Comparison of ENCODE assay signal across 27 cellular contexts in the genomic region with DNA sequence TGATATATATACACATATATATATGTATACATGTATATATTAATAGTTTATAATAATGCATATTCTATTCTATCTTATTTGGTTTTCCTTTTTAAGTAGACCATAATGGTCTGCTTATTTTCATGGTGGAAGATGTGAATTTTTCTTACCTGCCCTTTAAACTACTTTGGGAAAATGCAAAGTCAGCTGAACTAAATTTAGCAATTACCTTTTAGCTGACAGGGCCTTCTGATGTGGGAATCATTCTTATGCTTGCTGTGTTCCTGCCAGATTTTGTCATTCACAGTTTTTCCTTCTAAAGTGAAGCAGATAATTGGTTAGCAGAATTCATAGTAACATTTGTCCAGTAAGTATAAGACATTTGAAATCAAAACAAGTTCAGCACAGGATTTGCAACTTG.
"Had no signal": no experiment of that assay in that cellular context is flagged by ENCODE, and none has a peak within 500 bp of the region (broad histone marks: within the 10 kb centered on the region; RNA-seq: fewer than 3 reads in every experiment).

No MANE protein-coding gene starts in this region.

- H3K4me3 ChIP-seq: Peyer's patch had no signal

- H3K27ac Mint-ChIP-seq: activated CD4-positive, alpha-beta T cell treated with anti-CD3 and anti-CD28 coated beads, Interleukin-2, amount 10 ng/mL, durations not matched to agents 24 days and 14 days; activated naive CD4-positive, alpha-beta T cell treated with anti-CD3 and anti-CD28 coated beads for 36 hours; activated naive CD4-positive, alpha-beta T cell treated with anti-CD3 and anti-CD28 coated beads, Interleukin-2, amount 50 U/mL, for 72 hours; activated T-helper 2 cell treated with anti-CD3 and anti-CD28 coated beads, Interferon-gamma antibody, Interleukin-2, Interleukin-4, amounts not matched to agents 10 μg/mL and 5 μg/mL and 100 μg/mL, durations not matched to agents 14 hours and 24 hours and 36 hours had no signal

- H3K4me1 ChIP-seq: Peyer's patch had no signal

- H3K27me3 ChIP-seq: brain microvascular endothelial cell, Peyer's patch had no signal

- H3K27ac ChIP-seq: brain microvascular endothelial cell, Peyer's patch, WERI-Rb-1 had no signal

- DNase-seq: activated CD4-positive, alpha-beta T cell treated with anti-CD3 and anti-CD28 coated beads for 1 hour; activated CD4-positive, alpha-beta T cell treated with anti-CD3 and anti-CD28 coated beads, Interleukin-2, amount 10 ng/mL, durations not matched to agents 24 days and 14 days; activated CD4-positive, alpha-beta T cell treated with anti-CD3 and anti-CD28 coated beads, Interleukin-2, amount 50 U/mL, for 4 hours; activated CD4-positive, CD25-positive, alpha-beta regulatory T cell; activated gamma-delta T cell; activated naive CD4-positive, alpha-beta T cell treated with anti-CD3 and anti-CD28 coated beads for 36 hours; activated T-cell treated with anti-CD3 and anti-CD28 coated beads, Interleukin-2, amount 50 U/mL, for 1 hour; amniotic stem cell; aorta; brain microvascular endothelial cell; central memory CD4-positive, alpha-beta T cell; NCI-H1105; NCI-H1436; NCI-H1694; NCI-H1930; NCI-H2081 treated with DMSO at 0.1 percent for 48 hours; NCI-H226; NCI-H446 treated with DMSO at 0.1 percent for 48 hours; NCI-H524 treated with DMSO at 0.1 percent for 48 hours; PC-3; Peyer's patch; Right ventricle myocardium superior; SW 1271; T1000; WERI-Rb-1 had no signal

- H3K27me3 Mint-ChIP-seq: activated CD4-positive, alpha-beta T cell treated with anti-CD3 and anti-CD28 coated beads, Interleukin-2, amount 10 ng/mL, durations not matched to agents 24 days and 14 days had no signal

- H3K9me3 Mint-ChIP-seq: activated naive CD4-positive, alpha-beta T cell treated with anti-CD3 and anti-CD28 coated beads for 36 hours; activated naive CD4-positive, alpha-beta T cell treated with anti-CD3 and anti-CD28 coated beads, Interleukin-2, amount 50 U/mL, for 72 hours had no signal

- ATAC-seq: activated naive CD4-positive, alpha-beta T cell treated with anti-CD3 and anti-CD28 coated beads, Interleukin-2, amount 50 U/mL, for 72 hours; PC-3 had no signal

- H3K4me3 Mint-ChIP-seq: activated CD4-positive, alpha-beta T cell treated with anti-CD3 and anti-CD28 coated beads, Interleukin-2, amount 10 ng/mL, durations not matched to agents 24 days and 14 days; activated naive CD4-positive, alpha-beta T cell treated with anti-CD3 and anti-CD28 coated beads for 36 hours had no signal

- H3K9me3 ChIP-seq: Peyer's patch had no signal

- H3K36me3 ChIP-seq: brain microvascular endothelial cell, Peyer's patch, WERI-Rb-1 had no signal
